In the genomic region with DNA sequence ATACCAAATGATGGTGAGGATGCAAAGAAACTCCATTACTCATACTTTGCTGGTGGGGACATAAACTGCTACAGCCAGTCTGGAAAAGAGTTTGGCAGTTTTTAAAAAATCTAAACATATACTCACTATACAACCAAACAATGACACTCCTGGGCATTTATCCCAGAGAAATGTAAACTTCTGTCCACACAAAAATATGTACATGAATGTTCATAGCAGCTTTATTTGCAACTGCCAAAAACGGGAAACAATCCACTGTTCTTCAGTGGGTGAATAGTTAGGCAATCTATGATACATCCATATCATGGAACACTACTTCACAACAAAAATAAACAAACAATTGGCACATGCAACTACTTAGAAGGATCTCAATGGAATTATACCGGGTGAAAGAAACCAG, we compare ENCODE assay signal across 6 cellular contexts.
"Had no signal": no experiment of that assay in that cellular context is flagged by ENCODE, and none has a peak within 500 bp of the region (broad histone marks: within the 10 kb centered on the region; RNA-seq: fewer than 3 reads in every experiment).

No MANE protein-coding gene starts in this region.

- H3K4me3 ChIP-seq: GM12878 had no signal

- ATAC-seq: GM12878 had no signal

- DNase-seq: GDM1, GF-D8 had no signal

- FAIRE-seq: GM12878, GM12892, GM18507, GM19239 had no signal
